Comparison of ENCODE assay signal across 8 cellular contexts in genomic region chr10:119178371-119179119, GRCh38. TPM values are rescaled to one million over a fixed set of nuclear protein-coding genes. Genes with fewer than 3 reads are reported as not detected.
DNase-seq lines count a peak whose midpoint lies in the region; ATAC-seq and FAIRE-seq lines count a peak whose summit lies in the region.

PRDX3 (minus strand) TSS chr10:119178812; CDS start chr10:119178790, 22 bp downstream.

- peak within 1 kb of the TSS; percentile 85 for H3K27ac ChIP-seq in mesodermal cell (ENCODE audit: low read depth, low read length, severe bottlenecking)

- H3K9ac ChIP-seq in endocrine pancreas (ENCODE audit: control insufficient read depth, insufficient read depth, low read length), result peak within 1 kb of the TSS; percentile 78

- H3K4me3 ChIP-seq in endocrine pancreas (ENCODE audit: control insufficient read depth, insufficient read depth, low read length) (peak within 1 kb of the TSS; percentile 80), mesodermal cell (ENCODE audit: extremely low read depth, insufficient read depth, low read length, poor library complexity, severe bottlenecking) (peak within 1 kb of the TSS; percentile 85)

- peak; percentile 54 for DNase-seq in COLO829 (ENCODE audit: low spot score)
- DNase-seq in HTR-8/SVneo (ENCODE audit: insufficient read length, low spot score), result peak; percentile 79
- peak; percentile 82 for DNase-seq in NOMO-1 treated with DMSO at 0.1 percent for 48 hours (lab: John Stamatoyannopoulos, UW; ENCODE audit: unreplicated experiment)
- DNase-seq in activated CD8-positive, alpha-beta memory T cell treated with anti-CD3 and anti-CD28 coated beads for 48 hours (ENCODE audit: low read depth in 2 of 3, low spot score in 2 of 3), result peak; percentile 71 to 88 (median 82)
- DNase-seq in stimulated activated CD8-positive, alpha-beta memory T cell treated with anti-CD3 and anti-CD28 coated beads, Interleukin-15, amount 100 ng/mL, for 48 hours (ENCODE audit: low read depth in 2 of 2), result peak; percentile 90 to 92

- no peaks in the 10 kb centered on the region for H3K4me1 ChIP-seq in endocrine pancreas (ENCODE audit: control insufficient read depth, insufficient read depth, low read length)
- H3K4me1 ChIP-seq in mesodermal cell (ENCODE audit: control insufficient read depth, insufficient read depth, low read length, poor library complexity, severe bottlenecking), result peaks cover 19% of the 10 kb centered on the region

- ATAC-seq in GM21360 (IDR thresholded peaks at IDR 0.05; ENCODE audit: unreplicated experiment), result peak; percentile 91

- no peaks in the 10 kb centered on the region for H3K27me3 ChIP-seq in endocrine pancreas (ENCODE audit: control insufficient read depth, insufficient read depth, low read length)

- 0 to 1% methylated on average over 32 to 35 of the region's 45 CpGs for WGBS in mesodermal cell (ENCODE audit: insufficient coverage in 2 of 2), 2 experiments

- H3K36me3 ChIP-seq in endocrine pancreas (ENCODE audit: control insufficient read depth, insufficient read depth, low read length) (peaks cover 1% of the 10 kb centered on the region), mesodermal cell (ENCODE audit: control insufficient read depth, insufficient read depth, low read length) (peaks cover 34% of the 10 kb centered on the region)

- no peaks in the 10 kb centered on the region for H3K9me3 ChIP-seq in endocrine pancreas (ENCODE audit: control insufficient read depth, low read length)
- H3K9me3 ChIP-seq in mesodermal cell (ENCODE audit: control insufficient read depth, low read length), result no peaks in the 10 kb centered on the region

- FAIRE-seq in HTR-8/SVneo (lab: Jason Lieb, UNC), result no peak

RNA-seq across cellular contexts. Expression of gene PRDX3, which starts in this region (rescaled TPM):
- 239 TPM for polyA plus RNA-seq in mesodermal cell (2013, experiment 1 of 2)
- polyA plus RNA-seq in mesodermal cell (2013, experiment 2 of 2), result 238 TPM

Comparison
In these comparisons a context has a peak if more than half of its experiments do, and no peak if none do; other contexts are left out.
1. Peak in every context shown above with its lines: DNase-seq, ATAC-seq, H3K4me3 ChIP-seq and H3K27ac ChIP-seq.